20 cellular contexts compared by ENCODE assay signal in genomic region chr22:34638128-34638527, GRCh38.
DNase-seq lines count a peak whose midpoint lies in the region; ATAC-seq and TF ChIP-seq lines count a peak whose summit lies in the region.
"Had no signal": no experiment of that assay in that cellular context is flagged by ENCODE, and none has a peak within 500 bp of the region (broad histone marks: within the 10 kb centered on the region; RNA-seq: fewer than 3 reads in every experiment).

No MANE protein-coding gene starts in this region.

- H3K9ac ChIP-seq in neural cell (ENCODE audit: low read length), result no peak overlapping the region
- H3K9ac ChIP-seq: BLaER1 treated with 17β-estradiol and CSF1 and Interleukin-3, amounts not matched to agents 10 nM and 100 nM had no signal

- H3K9me3 Mint-ChIP-seq in GM23338, result peaks cover 75% of the 10 kb centered on the region
- H3K9me3 Mint-ChIP-seq: CD4-positive, alpha-beta T cell; CD8-positive, alpha-beta T cell had no signal

- H3K79me2 ChIP-seq in GM23338 (replicated peaks; ENCODE audit: insufficient read depth) (no peaks in the 10 kb centered on the region), neural cell (replicated peaks; ENCODE audit: insufficient read depth, low read length) (no peaks in the 10 kb centered on the region)

- DNase-seq in GM23338 (ENCODE audit: low spot score), result no peak
- DNase-seq in NCI-H2227 treated with DMSO at 0.1 percent for 48 hours (lab: John Stamatoyannopoulos, UW), result peak; percentile 1
- no peak for DNase-seq in stimulated activated CD4-positive, alpha-beta T cell treated with anti-CD3 and anti-CD28 coated beads, Interleukin-1b, Interleukin-23, amount 100 ng/mL, for 48 hours
- DNase-seq in activated naive CD4-positive, alpha-beta T cell (lab: John Stamatoyannopoulos, UW), result no peak
- DNase-seq in DMS53 (lab: John Stamatoyannopoulos, UW), result no peak
- DNase-seq: AML-193; Caco-2; Calu3; CD4-positive, alpha-beta T cell; CD8-positive, alpha-beta T cell; DMS 273 treated with DMSO at 0.1 percent for 48 hours; DMS153; DMS79 treated with DMSO at 0.1 percent for 48 hours; GF-D8 had no signal

- H3K4me3 ChIP-seq in GM23338, result no peak overlapping the region
- H3K4me3 ChIP-seq in neural cell (ENCODE audit: low read length), result peak overlapping the region; percentile 29
- H3K4me3 ChIP-seq: A549; BLaER1 treated with 17β-estradiol and CSF1 and Interleukin-3, amounts not matched to agents 10 nM and 100 nM had no signal

- no peaks in the 10 kb centered on the region for H3K9me3 ChIP-seq in neural cell (ENCODE audit: low read length)
- H3K9me3 ChIP-seq: A549; BLaER1 treated with 17β-estradiol and CSF1 and Interleukin-3, amounts not matched to agents 10 nM and 100 nM; Caco-2 had no signal

- H3K9me2 ChIP-seq in GM23338 (ENCODE audit: insufficient read depth), result 0 out of 2 replicates have a peak, but pooled peaks cover 5% of the 10 kb centered on the region
- no peaks in the 10 kb centered on the region for H3K9me2 ChIP-seq in neural cell (ENCODE audit: insufficient read depth, low read length)

- no peaks in the 10 kb centered on the region for H3K36me3 ChIP-seq in GM23338 (ENCODE audit: insufficient read depth)
- H3K36me3 ChIP-seq in neural cell (ENCODE audit: insufficient read depth, low read length), result no peaks in the 10 kb centered on the region
- H3K36me3 ChIP-seq: BLaER1 treated with 17β-estradiol and CSF1 and Interleukin-3, amounts not matched to agents 10 nM and 100 nM had no signal

- peak; percentile 85 for TF ChIP-seq EP300 in neural cell (conservative IDR thresholded peaks at IDR 0.05; ENCODE audit: poor library complexity, severe bottlenecking)

- no peak overlapping the region for H3K27ac Mint-ChIP-seq in GM23338
- H3K27ac Mint-ChIP-seq: B cell; CD4-positive, alpha-beta T cell; CD8-positive, alpha-beta T cell had no signal

- no peaks in the 10 kb centered on the region for H3F3A ChIP-seq in GM23338 (replicated peaks; ENCODE audit: low read depth)
- peaks cover 4% of the 10 kb centered on the region for H3F3A ChIP-seq in neural cell (ENCODE audit: insufficient read depth, low read length, poor library complexity, severe bottlenecking)

- H3K27me3 Mint-ChIP-seq in GM23338 (ENCODE audit: insufficient read depth, low read depth, poor library complexity), result peaks cover 3% of the 10 kb centered on the region
- H3K27me3 Mint-ChIP-seq: B cell had no signal

- H3K27me3 ChIP-seq in GM23338 (ENCODE audit: insufficient read depth) (no peaks in the 10 kb centered on the region), neural cell (ENCODE audit: insufficient read depth, low read depth, low read length) (no peaks in the 10 kb centered on the region)
- H3K27me3 ChIP-seq: BLaER1 treated with 17β-estradiol and CSF1 and Interleukin-3, amounts not matched to agents 10 nM and 100 nM had no signal

- peaks cover 16% of the 10 kb centered on the region for H3K4me1 ChIP-seq in GM23338 (ENCODE audit: insufficient read depth)
- H3K4me1 ChIP-seq: A549, Caco-2 had no signal

- peaks cover 14% of the 10 kb centered on the region for H3K4me1 Mint-ChIP-seq in GM23338
- H3K4me1 Mint-ChIP-seq: B cell had no signal

- TF ChIP-seq RAD21 in neural cell (conservative IDR thresholded peaks at IDR 0.05), result peak; percentile 8

- H2AFZ ChIP-seq in GM23338 (peak overlapping the region; percentile 28; the same call in 1 of the 2 replicates), neural cell (ENCODE audit: low read depth, low read length) (no peak overlapping the region)

- TF ChIP-seq CTCF in GM23338 (conservative IDR thresholded peaks at IDR 0.05; ENCODE audit: low read depth in 2 of 2) (no peak), neural cell (IDR thresholded peaks at IDR 0.05; ENCODE audit: poor library complexity, severe bottlenecking) (no peak)

- H3K36me3 Mint-ChIP-seq in GM23338 (ENCODE audit: low read depth), result no peaks in the 10 kb centered on the region; the same call in 1 of the 3 replicates
- H3K36me3 Mint-ChIP-seq: CD8-positive, alpha-beta T cell had no signal

- H4K20me1 ChIP-seq in GM23338 (replicated peaks; ENCODE audit: insufficient read depth), result no peaks in the 10 kb centered on the region
- H4K20me1 ChIP-seq in neural cell (ENCODE audit: insufficient read depth), result no peaks in the 10 kb centered on the region
- H4K20me1 ChIP-seq: BLaER1 treated with 17β-estradiol and CSF1 and Interleukin-3, amounts not matched to agents 10 nM and 100 nM had no signal

- H3K4me2 ChIP-seq in GM23338, result no peak overlapping the region
- no peak overlapping the region for H3K4me2 ChIP-seq in neural cell (ENCODE audit: low read length)
- H3K4me2 ChIP-seq: A549; BLaER1 treated with 17β-estradiol and CSF1 and Interleukin-3, amounts not matched to agents 10 nM and 100 nM had no signal

- H3K4me3 Mint-ChIP-seq in GM23338, result no peak overlapping the region
- H3K4me3 Mint-ChIP-seq: B cell; CD4-positive, alpha-beta T cell; CD8-positive, alpha-beta T cell had no signal

- H3K27ac ChIP-seq in GM23338 (ENCODE audit: low read depth) (no peak overlapping the region), neural cell (ENCODE audit: low read length) (peak overlapping the region; percentile 62)
- H3K27ac ChIP-seq: 22Rv1; A549; BLaER1 treated with 17β-estradiol and CSF1 and Interleukin-3, amounts not matched to agents 10 nM and 100 nM; C4-2B had no signal

- ATAC-seq in GM23338, result no peak; the same call in 2 of the 3 replicates
- ATAC-seq: A549; CD8-positive, alpha-beta T cell had no signal

TF ChIP-seq in GM23338, 12 proteins besides CTCF, POLR2A, EP300 and RAD21 (continues in another document):
- TF ChIP-seq EZH2 (IDR thresholded peaks at IDR 0.05; ENCODE audit: low read depth, unreplicated experiment), result no peak
- no peak for TF ChIP-seq ETS1 (IDR thresholded peaks at IDR 0.05)
- no peak for TF ChIP-seq NANOG (IDR thresholded peaks at IDR 0.05; ENCODE audit: borderline replicate concordance)

TF ChIP-seq in neural cell, 6 proteins besides CTCF, POLR2A, EP300 and RAD21:
- peak; percentile 70 for TF ChIP-seq POLR2AphosphoS5 (IDR thresholded peaks at IDR 0.05)
- TF ChIP-seq TAF1 (IDR thresholded peaks at IDR 0.05; ENCODE audit: low read depth), result no peak
- TF ChIP-seq REST (IDR thresholded peaks at IDR 0.05; ENCODE audit: borderline replicate concordance), result peak; percentile 15
